In genomic region chr2:63270717-63271116, GRCh38 we compare ENCODE assay signal across 20 cellular contexts.
DNase-seq lines count a peak whose midpoint lies in the region; ATAC-seq, FAIRE-seq and TF ChIP-seq lines count a peak whose summit lies in the region.
"Had no signal": no experiment of that assay in that cellular context is flagged by ENCODE, and none has a peak within 500 bp of the region (broad histone marks: within the 10 kb centered on the region; RNA-seq: fewer than 3 reads in every experiment).

No MANE protein-coding gene starts in this region.

- H3K14ac ChIP-seq in neuronal stem cell (ENCODE audit: low read length), result no peak overlapping the region

- H4K8ac ChIP-seq in neuronal stem cell (ENCODE audit: low read depth, low read length), result no peak overlapping the region

- H3K4ac ChIP-seq in neuronal stem cell (ENCODE audit: low read length), result no peak overlapping the region

- peak; percentile 70 for FAIRE-seq in bronchial epithelial cell (lab: Jason Lieb, UNC)
- FAIRE-seq in kidney (lab: Jason Lieb, UNC), result no peak
- FAIRE-seq: A549, D721Med, GM12891, GM19239 had no signal

- TF ChIP-seq CTCF in bronchial epithelial cell (IDR thresholded peaks at IDR 0.05; ENCODE audit: insufficient read depth, low read length, severe bottlenecking) (no peak), kidney (IDR thresholded peaks at IDR 0.05; ENCODE audit: borderline replicate concordance, extremely low read depth, insufficient read depth) (no peak)

- H3K9me3 ChIP-seq in neuronal stem cell (replicated peaks in 1 of 2; ENCODE audit: control insufficient read depth in 2 of 2, insufficient read depth in 1 of 2, low read depth in 1 of 2, low read length in 2 of 2) (peaks cover 5 to 10% of the 10 kb centered on the region in 2 donors), kidney (ENCODE audit: control insufficient read depth in 1 of 2, low read length in 2 of 2) (peaks cover 7 to 22% of the 10 kb centered on the region in 2 donors)

- H3K4me2 ChIP-seq in neuronal stem cell (ENCODE audit: insufficient read depth, low read length, poor library complexity, severe bottlenecking), result no peak overlapping the region
- H3K4me2 ChIP-seq: A549; BLaER1 treated with 17β-estradiol and CSF1 and Interleukin-3, amounts not matched to agents 10 nM and 100 nM had no signal

- H2BK5ac ChIP-seq in neuronal stem cell (ENCODE audit: low read length), result no peak overlapping the region

- WGBS in neuronal stem cell (ENCODE audit: extremely low coverage in 2 of 2, insufficient read length in 2 of 2, insufficient replicate concordance in 1 of 2), 2 donors, result no CpG with 5 or more reads among the region's 3 CpGs

- H3K27me3 ChIP-seq in bronchial epithelial cell (ENCODE audit: control insufficient read depth, insufficient read depth, low read length), result no peaks in the 10 kb centered on the region
- no peaks in the 10 kb centered on the region for H3K27me3 ChIP-seq in neuronal stem cell (ENCODE audit: control insufficient read depth in 3 of 3, insufficient read depth in 3 of 3, low read depth in 1 of 3, low read length in 3 of 3)
- H3K27me3 ChIP-seq: BLaER1 treated with 17β-estradiol and CSF1 and Interleukin-3, amounts not matched to agents 10 nM and 100 nM had no signal

- no peak for ATAC-seq in Right ventricle myocardium superior (ENCODE audit: poor library complexity)
- ATAC-seq: A549; CD8-positive, alpha-beta T cell had no signal

- H3K23ac ChIP-seq in neuronal stem cell (ENCODE audit: low read depth, low read length, poor library complexity), result no peak overlapping the region

- intact Hi-C loops in kidney (cut with DNase I) (no loop called here), Right ventricle myocardium superior (cut with DNase I) (no loop called here)

- H2AK5ac ChIP-seq in neuronal stem cell (ENCODE audit: low read depth, low read length), result no peak overlapping the region

- H3K79me1 ChIP-seq in neuronal stem cell (ENCODE audit: low read depth, low read length), result no peaks in the 10 kb centered on the region

- no peak overlapping the region for H2BK120ac ChIP-seq in neuronal stem cell (ENCODE audit: low read depth, low read length)

- no peak overlapping the region for H2AFZ ChIP-seq in neuronal stem cell (ENCODE audit: low read length)

- H3K4me1 ChIP-seq in neuronal stem cell (ENCODE audit: control insufficient read depth in 2 of 2, insufficient read depth in 1 of 2, low read depth in 1 of 2, low read length in 2 of 2), result no peaks in the 10 kb centered on the region
- no peaks in the 10 kb centered on the region for H3K4me1 ChIP-seq in kidney (ENCODE audit: control insufficient read depth in 1 of 2, insufficient read depth in 1 of 2, low read depth in 1 of 2, low read length in 2 of 2)
- H3K4me1 ChIP-seq: A549; BLaER1 treated with 17β-estradiol and CSF1 and Interleukin-3, amounts not matched to agents 10 nM and 100 nM; Caco-2 had no signal

- H3K36me3 ChIP-seq in bronchial epithelial cell (ENCODE audit: control insufficient read depth, insufficient read depth, low read length), result no peaks in the 10 kb centered on the region
- no peaks in the 10 kb centered on the region for H3K36me3 ChIP-seq in neuronal stem cell (replicated peaks in 1 of 2; ENCODE audit: control insufficient read depth in 2 of 2, insufficient read depth in 2 of 2, low read length in 2 of 2)
- H3K36me3 ChIP-seq in kidney (ENCODE audit: control insufficient read depth in 1 of 2, insufficient read depth in 2 of 2, low read length in 2 of 2), result no peaks in the 10 kb centered on the region
- H3K36me3 ChIP-seq: BLaER1 treated with 17β-estradiol and CSF1 and Interleukin-3, amounts not matched to agents 10 nM and 100 nM had no signal

- peak overlapping the region; percentile 59 for H2BK12ac ChIP-seq in neuronal stem cell (ENCODE audit: low read length)

- no peak overlapping the region for H3K4me3 ChIP-seq in bronchial epithelial cell (ENCODE audit: low read depth, low read length)
- H3K4me3 ChIP-seq in neuronal stem cell (ENCODE audit: low read length in 2 of 2), result peak overlapping the region in 1 of 2 donors; percentile 24
- H3K4me3 ChIP-seq in kidney (ENCODE audit: low read length in 2 of 2), result no peak overlapping the region
- H3K4me3 ChIP-seq: A549; BLaER1 treated with 17β-estradiol and CSF1 and Interleukin-3, amounts not matched to agents 10 nM and 100 nM had no signal

- H3K18ac ChIP-seq in neuronal stem cell (ENCODE audit: low read length), result no peak overlapping the region

- H2BK15ac ChIP-seq in neuronal stem cell (ENCODE audit: low read length), result no peak overlapping the region

- H3K9ac ChIP-seq in neuronal stem cell (ENCODE audit: low read depth, low read length, poor library complexity) (no peak overlapping the region), kidney (ENCODE audit: low read length in 2 of 2) (no peak overlapping the region)
- H3K9ac ChIP-seq: BLaER1 treated with 17β-estradiol and CSF1 and Interleukin-3, amounts not matched to agents 10 nM and 100 nM had no signal

- no peak overlapping the region for H3K27ac ChIP-seq in neuronal stem cell (replicated peaks; ENCODE audit: low read length)
- H3K27ac ChIP-seq in kidney (ENCODE audit: low read depth in 2 of 2, low read length in 2 of 2), result no peak overlapping the region
- H3K27ac ChIP-seq: 22Rv1; A549; BLaER1 treated with 17β-estradiol and CSF1 and Interleukin-3, amounts not matched to agents 10 nM and 100 nM; C4-2B had no signal

- H4K91ac ChIP-seq in neuronal stem cell (ENCODE audit: low read depth, low read length, poor library complexity), result peak overlapping the region; percentile 93

- peak; percentile 2 for DNase-seq in DMS 273 (lab: John Stamatoyannopoulos, UW; ENCODE audit: unreplicated experiment)
- DNase-seq in DMS 273 treated with DMSO at 0.1 percent for 48 hours (lab: John Stamatoyannopoulos, UW), result no peak
- DNase-seq in bronchial epithelial cell (ENCODE audit: low read depth), result no peak
- DNase-seq in neuronal stem cell (ENCODE audit: low spot score), result no peak
- DNase-seq in kidney, result no peak
- DNase-seq in Right ventricle myocardium superior, result no peak
- DNase-seq: AML-193; Caco-2; Calu3; CD4-positive, alpha-beta T cell; CD8-positive, alpha-beta T cell; DMS79 treated with DMSO at 0.1 percent for 48 hours; GF-D8 had no signal
